ENCODE assay signal across 9 cellular contexts in genomic region chr20:46767127-46767761, GRCh38. TPM values are rescaled to one million over a fixed set of nuclear protein-coding genes. Genes with fewer than 3 reads are reported as not detected.
DNase-seq lines count a peak whose midpoint lies in the region; ATAC-seq, FAIRE-seq and TF ChIP-seq lines count a peak whose summit lies in the region.
"Had no signal": no experiment of that assay in that cellular context is flagged by ENCODE, and none has a peak within 500 bp of the region (broad histone marks: within the 10 kb centered on the region; RNA-seq: fewer than 3 reads in every experiment).

No MANE protein-coding gene starts in this region.

- H3K9me3 Mint-ChIP-seq in mesothelial cell of epicardium: no peaks in the 10 kb centered on the region

- ATAC-seq in K562 (peak; percentile 86), GM21381 (IDR thresholded peaks at IDR 0.05; ENCODE audit: unreplicated experiment) (no peak)

- peaks cover 6% of the 10 kb centered on the region for H3K27me3 Mint-ChIP-seq in mesothelial cell of epicardium (ENCODE audit: low read depth)

- H3K4me2 ChIP-seq in K562 (ENCODE audit: insufficient read depth, low read length): no peak overlapping the region

- no peaks in the 10 kb centered on the region for H3K4me1 ChIP-seq in K562 (replicated peaks in 1 of 2; ENCODE audit: control insufficient read depth in 2 of 2, insufficient read depth in 2 of 2, low read length in 2 of 2)

- H2AFZ ChIP-seq in K562 (ENCODE audit: low read depth, low read length): no peak overlapping the region

- H3K9ac ChIP-seq in K562 (ENCODE audit: insufficient read depth in 1 of 2, low read depth in 2 of 2, low read length in 2 of 2): no peak overlapping the region

- TF ChIP-seq CTCF in C4-2B (conservative IDR thresholded peaks at IDR 0.05): peak; percentile 92
- peak; percentile 62 to 84 (median 73) for TF ChIP-seq CTCF in K562 (IDR thresholded peaks at IDR 0.05 in 2 of 3, conservative IDR thresholded peaks at IDR 0.05 in 1 of 3; ENCODE audit: insufficient read depth in 2 of 3, low read depth in 1 of 3, low read length in 3 of 3)
- peak; percentile 61 for TF ChIP-seq CTCF in mesothelial cell of epicardium (IDR thresholded peaks at IDR 0.05; ENCODE audit: unreplicated experiment)

- in situ Hi-C loops in K562 (cut with MboI): loop anchor here (25.0 kb wide), 1 partner anchor 620 kb away; no protein-coding TSS in a partner anchor

- no peak overlapping the region for H3K4me3 Mint-ChIP-seq in mesothelial cell of epicardium
- H3K4me3 Mint-ChIP-seq: IgD-negative memory B cell had no signal

- no peaks in the 10 kb centered on the region for H3K9me3 ChIP-seq in K562 (replicated peaks; ENCODE audit: control insufficient read depth, insufficient read depth, low read depth, low read length)

- H3K79me2 ChIP-seq in K562 (ENCODE audit: control insufficient read depth, insufficient read depth, low read length): no peaks in the 10 kb centered on the region

- no peak overlapping the region for H3K4me3 ChIP-seq in K562

- peak; percentile 42 for FAIRE-seq in GM12892 (lab: Jason Lieb, UNC)
- FAIRE-seq in K562 (lab: Jason Lieb, UNC): peak; percentile 60

- no peaks in the 10 kb centered on the region; the same call in 1 of the 2 replicates for H4K20me1 ChIP-seq in K562 (replicated peaks; ENCODE audit: control insufficient read depth, insufficient read depth, low read length)

- TF ChIP-seq POLR2A in GM12892 (IDR thresholded peaks at IDR 0.05; ENCODE audit: low read depth, low read length): no peak
- TF ChIP-seq POLR2A in K562 (conservative IDR thresholded peaks at IDR 0.05): no peak

- BruUV-seq in K562 (replicated peaks; lab: Mats Ljungman, UMichigan): no TSS peak

- intact Hi-C loops in K562 (cut with micrococcal nuclease): loop anchor here (5.0 kb wide), 1 partner anchor 245 kb away; no protein-coding TSS in a partner anchor

- TF ChIP-seq EP300 in K562 (IDR thresholded peaks at IDR 0.05; ENCODE audit: low read length): no peak

- H3K9me1 ChIP-seq in K562 (ENCODE audit: control insufficient read depth, insufficient read depth, low read length): no peaks in the 10 kb centered on the region

- no peak overlapping the region for H3K27ac Mint-ChIP-seq in mesothelial cell of epicardium
- H3K27ac Mint-ChIP-seq: IgD-negative memory B cell had no signal

- peak in 1 of 2 experiments; percentile 49; a peak in 2 of 4 replicates for TF ChIP-seq RAD21 in K562 (CRISPR knock-in tag; conservative IDR thresholded peaks at IDR 0.05 in 1 of 2, IDR thresholded peaks at IDR 0.05 in 1 of 2)

- H3K4me1 Mint-ChIP-seq in mesothelial cell of epicardium: no peaks in the 10 kb centered on the region
- H3K4me1 Mint-ChIP-seq: IgD-negative memory B cell had no signal

- H3K27ac ChIP-seq in C4-2B: no peak overlapping the region
- H3K27ac ChIP-seq in K562 (ENCODE audit: extremely low read depth, low read depth, low read length): no peak overlapping the region

- CTCF ChIA-PET in K562 (lab: Yijun Ruan, JAX; ENCODE audit: low intra/inter-chr PET ratio): no interaction called here

- WGBS in K562 (ENCODE audit: insufficient coverage, low coverage, missing lambda C conversion rate): 0% methylated on average over 4 of the region's 4 CpGs

- DNase-seq in GM12892 (ENCODE audit: insufficient read length) (peak; percentile 31), NCI-H2171 treated with DMSO at 0.1 percent for 48 hours (lab: John Stamatoyannopoulos, UW) (peak; percentile 77), K562 (ENCODE audit: extremely low read depth in 1 of 4, low spot score in 3 of 4) (peak; percentile 54 to 77 (median 66)), mesothelial cell of epicardium (ENCODE audit: low spot score in 2 of 2, unreplicated experiment in 2 of 2) (no peak), DMS114 treated with DMSO at 0.1 percent for 48 hours (lab: John Stamatoyannopoulos, UW; ENCODE audit: unreplicated experiment) (no peak)
- DNase-seq in activated CD8-positive, alpha-beta memory T cell treated with anti-CD3 and anti-CD28 coated beads for 24 hours: no peak

- POLR2A ChIA-PET in K562 (lab: Yijun Ruan, JAX): interaction anchor here (0.7 kb wide), 1 partner anchor 75 kb away, joined by 3 read pairs; no protein-coding TSS in a partner anchor

- no peaks in the 10 kb centered on the region for H3K36me3 Mint-ChIP-seq in mesothelial cell of epicardium
- H3K36me3 Mint-ChIP-seq: IgD-negative memory B cell had no signal

- peaks cover 12 to 31% of the 10 kb centered on the region in 2 experiments for H3K27me3 ChIP-seq in K562 (ENCODE audit: control insufficient read depth in 2 of 2, insufficient read depth in 2 of 2, low read length in 2 of 2)

- H3K36me3 ChIP-seq in K562 (ENCODE audit: control insufficient read depth, insufficient read depth, low read length): no peaks in the 10 kb centered on the region

TF ChIP-seq in K562, 482 proteins besides CTCF, POLR2A, EP300 and RAD21:
- peak; percentile 28 for TF ChIP-seq CTCFL (IDR thresholded peaks at IDR 0.05; ENCODE audit: borderline replicate concordance, insufficient read depth, low read depth, low read length, poor library complexity, severe bottlenecking)
- TF ChIP-seq, protein P1, sequence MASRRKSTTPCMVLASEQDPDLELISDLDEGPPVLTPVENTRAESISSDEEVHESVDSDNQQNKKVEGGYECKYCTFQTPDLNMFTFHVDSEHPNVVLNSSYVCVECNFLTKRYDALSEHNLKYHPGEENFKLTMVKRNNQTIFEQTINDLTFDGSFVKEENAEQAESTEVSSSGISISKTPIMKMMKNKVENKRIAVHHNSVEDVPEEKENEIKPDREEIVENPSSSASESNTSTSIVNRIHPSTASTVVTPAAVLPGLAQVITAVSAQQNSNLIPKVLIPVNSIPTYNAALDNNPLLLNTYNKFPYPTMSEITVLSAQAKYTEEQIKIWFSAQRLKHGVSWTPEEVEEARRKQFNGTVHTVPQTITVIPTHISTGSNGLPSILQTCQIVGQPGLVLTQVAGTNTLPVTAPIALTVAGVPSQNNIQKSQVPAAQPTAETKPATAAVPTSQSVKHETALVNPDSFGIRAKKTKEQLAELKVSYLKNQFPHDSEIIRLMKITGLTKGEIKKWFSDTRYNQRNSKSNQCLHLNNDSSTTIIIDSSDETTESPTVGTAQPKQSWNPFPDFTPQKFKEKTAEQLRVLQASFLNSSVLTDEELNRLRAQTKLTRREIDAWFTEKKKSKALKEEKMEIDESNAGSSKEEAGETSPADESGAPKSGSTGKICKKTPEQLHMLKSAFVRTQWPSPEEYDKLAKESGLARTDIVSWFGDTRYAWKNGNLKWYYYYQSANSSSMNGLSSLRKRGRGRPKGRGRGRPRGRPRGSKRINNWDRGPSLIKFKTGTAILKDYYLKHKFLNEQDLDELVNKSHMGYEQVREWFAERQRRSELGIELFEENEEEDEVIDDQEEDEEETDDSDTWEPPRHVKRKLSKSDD (conservative IDR thresholded peaks at IDR 0.05; ENCODE audit: low read length): no peak
- 0 out of 2 replicates have a peak, but pooled peaks have one; percentile 17 for TF ChIP-seq SMC3 (conservative IDR thresholded peaks at IDR 0.05; ENCODE audit: insufficient read depth, low read depth, low read length)

RNA-seq across cellular contexts. Expression of gene SLC2A10, which starts 57.8 kb away (rescaled TPM):
- polyA plus RNA-seq in GM12892 (2012; ENCODE audit: missing spikeins): not detected
- 0.21 TPM in 1 of 2 replicates, not detected in the other for total RNA-seq in K562 (2011; cell fraction: chromatin; rRNA removed; ENCODE audit: low replicate concordance)
- 1.0 and 1.8 TPM in 2 replicates for total RNA-seq in K562 (2011; cell fraction: nucleolus; rRNA removed)
- total RNA-seq in K562 (2011; cell fraction: nucleoplasm; rRNA removed): 1.7 and 1.9 TPM in 2 replicates
- total RNA-seq in K562 (2014; rRNA removed) (0.86 and 1.8 TPM in 2 replicates), K562 (2014; rRNA removed; fragmentation: Illumina TruSeq; extraction: Trizol) (0.06 and 0.07 TPM in 2 replicates), K562 (2015; rRNA removed; fragmentation: Illumina TruSeq; extraction: Trizol) (0.22 and 0.57 TPM in 2 replicates), K562 (2021) (0.16 and 0.58 TPM in 2 replicates), mesothelial cell of epicardium (21.7 to 23.8 TPM (median 22.2 TPM) in 3 replicates)
- polyA plus RNA-seq in K562 (2011; rRNA removed) (0.10 and 0.38 TPM in 2 replicates), K562 (2014; fragmentation: Illumina TruSeq; extraction: Trizol) (0.12 and 0.14 TPM in 2 replicates), K562 (2014; fragmentation: Nextera tagmentation; extraction: Ambion mirVana) (under 1 TPM; 0.01 to 0.08 TPM), K562 (2014; rRNA removed) (0.04 and 0.11 TPM in 2 replicates)
- 0.22 and 0.33 TPM in 2 replicates for polyA plus RNA-seq in K562 (2011; cell fraction: cytosol; rRNA removed)
- 1.1 and 1.7 TPM in 2 replicates for polyA plus RNA-seq in K562 (2011; cell fraction: nucleus; rRNA removed)
- polyA plus RNA-seq in K562 (2012): 0.64 and 2.1 TPM in 2 replicates
- polyA minus RNA-seq in K562 (2011; rRNA and poly(A)+ RNA removed): 0.07 and 0.84 TPM in 2 replicates
- 0.82 TPM in 1 of 2 replicates, not detected in the other for polyA minus RNA-seq in K562 (2011; cell fraction: cytosol; rRNA and poly(A)+ RNA removed)
- 1.4 TPM in 1 of 2 replicates, not detected in the other for polyA minus RNA-seq in K562 (2011; cell fraction: nucleus; rRNA and poly(A)+ RNA removed)
- polyA plus RNA-seq: IgD-negative memory B cell had no signal

Comparison
In these comparisons a context has a peak if more than half of its experiments do, and no peak if none do; other contexts are left out.
1. DNase-seq: peak in GM12892 (single experiment), NCI-H2171 treated with DMSO at 0.1 percent for 48 hours (single experiment) and K562 (4 of 4); none in mesothelial cell of epicardium (0 of 2), activated CD8-positive, alpha-beta memory T cell treated with anti-CD3 and anti-CD28 coated beads for 24 hours (single experiment) and DMS114 treated with DMSO at 0.1 percent for 48 hours (single experiment).
2. Peak in every context shown above with its lines, with median percentiles within 50 percentile points of each other: CTCF ChIP-seq.